1 cellular context compared by ENCODE assay signal in the genomic region with DNA sequence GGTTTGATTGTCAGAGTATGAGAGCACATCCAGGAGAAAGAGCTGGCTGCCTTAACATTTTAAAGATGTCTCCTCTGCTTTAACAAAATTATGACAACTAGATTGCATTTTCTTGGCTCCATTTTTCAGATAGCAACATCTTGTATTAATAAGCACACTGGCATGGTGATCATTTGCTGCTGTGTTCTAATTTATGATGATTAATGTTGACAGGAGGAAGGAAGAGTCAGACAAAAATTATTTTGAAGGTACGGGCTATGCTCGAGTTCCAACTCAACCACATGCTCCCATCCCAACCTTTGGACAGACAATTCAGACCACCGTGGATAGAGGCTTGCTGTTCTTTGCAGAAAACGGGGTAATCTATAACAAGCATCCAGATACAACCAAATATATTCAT.
TF ChIP-seq lines count a peak whose summit lies in the region.

No MANE protein-coding gene starts in this region.

TF ChIP-seq in SK-N-SH, 30 proteins besides CTCF, POLR2A, EP300 and RAD21 (continued from another document):
- TF ChIP-seq IRF3 (IDR thresholded peaks at IDR 0.05; ENCODE audit: low read depth, low read length), result no peak
- TF ChIP-seq MXI1 (IDR thresholded peaks at IDR 0.05; ENCODE audit: low read depth, low read length), result no peak
- peak; percentile 79 for TF ChIP-seq FOSL2 (IDR thresholded peaks at IDR 0.05; ENCODE audit: borderline replicate concordance, low read depth)
- peak; percentile 93 for TF ChIP-seq NFIC (IDR thresholded peaks at IDR 0.05; ENCODE audit: borderline replicate concordance)
- no peak for TF ChIP-seq USF2 (IDR thresholded peaks at IDR 0.05; ENCODE audit: borderline replicate concordance, low read depth, low read length)
- TF ChIP-seq EZH2phosphoT487 (IDR thresholded peaks at IDR 0.05; ENCODE audit: borderline replicate concordance, low read depth), result no peak
- TF ChIP-seq, protein P1, sequence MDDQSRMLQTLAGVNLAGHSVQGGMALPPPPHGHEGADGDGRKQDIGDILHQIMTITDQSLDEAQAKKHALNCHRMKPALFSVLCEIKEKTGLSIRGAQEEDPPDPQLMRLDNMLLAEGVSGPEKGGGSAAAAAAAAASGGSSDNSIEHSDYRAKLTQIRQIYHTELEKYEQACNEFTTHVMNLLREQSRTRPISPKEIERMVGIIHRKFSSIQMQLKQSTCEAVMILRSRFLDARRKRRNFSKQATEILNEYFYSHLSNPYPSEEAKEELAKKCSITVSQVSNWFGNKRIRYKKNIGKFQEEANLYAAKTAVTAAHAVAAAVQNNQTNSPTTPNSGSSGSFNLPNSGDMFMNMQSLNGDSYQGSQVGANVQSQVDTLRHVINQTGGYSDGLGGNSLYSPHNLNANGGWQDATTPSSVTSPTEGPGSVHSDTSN (IDR thresholded peaks at IDR 0.05), result peak; percentile 99
- TF ChIP-seq FOXJ3 (CRISPR knock-in tag; IDR thresholded peaks at IDR 0.05), result no peak
- peak; percentile 91 for TF ChIP-seq TEAD4 (IDR thresholded peaks at IDR 0.05; ENCODE audit: borderline replicate concordance, insufficient read depth)
- TF ChIP-seq SMC3 (IDR thresholded peaks at IDR 0.05; ENCODE audit: low read depth, low read length), result no peak
- peak; percentile 32; the same call in 1 of the 2 replicates for TF ChIP-seq YY1 (IDR thresholded peaks at IDR 0.05; ENCODE audit: low read depth)
